Comparison of ENCODE assay signal across 2 cellular contexts in the genomic region with DNA sequence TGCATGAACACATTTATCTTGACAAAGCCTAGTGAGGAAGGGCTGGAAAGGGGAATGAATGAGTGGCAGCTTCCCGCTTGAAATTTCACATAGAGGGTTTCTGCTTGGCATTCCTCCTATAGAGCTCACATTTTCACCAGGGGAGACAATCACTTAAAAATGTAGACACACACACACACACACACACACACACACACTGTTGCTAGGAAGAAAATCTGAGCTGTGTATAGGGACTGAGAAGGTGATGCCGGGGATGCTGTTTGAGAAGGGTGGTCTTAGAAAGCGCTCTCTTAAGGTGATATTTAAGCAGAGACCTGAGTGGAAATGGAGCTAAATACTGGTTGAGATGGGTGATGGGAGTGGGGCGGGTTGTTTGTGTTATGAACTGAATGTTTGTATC.
TF ChIP-seq lines count a peak whose summit lies in the region.

No MANE protein-coding gene starts in this region.

TF ChIP-seq in HEK293, 187 proteins besides CTCF, POLR2A, EP300 and RAD21:
- TF ChIP-seq, protein P1, sequence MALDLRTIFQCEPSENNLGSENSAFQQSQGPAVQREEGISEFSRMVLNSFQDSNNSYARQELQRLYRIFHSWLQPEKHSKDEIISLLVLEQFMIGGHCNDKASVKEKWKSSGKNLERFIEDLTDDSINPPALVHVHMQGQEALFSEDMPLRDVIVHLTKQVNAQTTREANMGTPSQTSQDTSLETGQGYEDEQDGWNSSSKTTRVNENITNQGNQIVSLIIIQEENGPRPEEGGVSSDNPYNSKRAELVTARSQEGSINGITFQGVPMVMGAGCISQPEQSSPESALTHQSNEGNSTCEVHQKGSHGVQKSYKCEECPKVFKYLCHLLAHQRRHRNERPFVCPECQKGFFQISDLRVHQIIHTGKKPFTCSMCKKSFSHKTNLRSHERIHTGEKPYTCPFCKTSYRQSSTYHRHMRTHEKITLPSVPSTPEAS (tag by site-specific recombination; IDR thresholded peaks at IDR 0.05) = peak; percentile 81
- TF ChIP-seq ZNF394 (tag by site-specific recombination; IDR thresholded peaks at IDR 0.05; ENCODE audit: borderline replicate concordance) (no peak), ZNF561 (tag by site-specific recombination; IDR thresholded peaks at IDR 0.05; ENCODE audit: borderline replicate concordance) (no peak)
TF ChIP-seq in HEK293: peak in this region for 1.

TF ChIP-seq in H1, 55 proteins besides CTCF, POLR2A, EP300 and RAD21:
- TF ChIP-seq SP1 (IDR thresholded peaks at IDR 0.05; ENCODE audit: low read depth, low read length) (no peak), RFX5 (IDR thresholded peaks at IDR 0.05; ENCODE audit: borderline replicate concordance, low read depth, low read length) (peak; percentile 59; the same call in 1 of the 2 replicates), GTF2F1 (IDR thresholded peaks at IDR 0.05; ENCODE audit: borderline replicate concordance, low read depth, low read length) (no peak), RBBP5 (IDR thresholded peaks at IDR 0.05; ENCODE audit: borderline replicate concordance, low read depth, low read length) (no peak), SIRT6 (IDR thresholded peaks at IDR 0.05; ENCODE audit: low read length) (no peak), FOSL1 (IDR thresholded peaks at IDR 0.05; ENCODE audit: insufficient read depth, low read depth, low read length) (no peak)
